In the genomic region with DNA sequence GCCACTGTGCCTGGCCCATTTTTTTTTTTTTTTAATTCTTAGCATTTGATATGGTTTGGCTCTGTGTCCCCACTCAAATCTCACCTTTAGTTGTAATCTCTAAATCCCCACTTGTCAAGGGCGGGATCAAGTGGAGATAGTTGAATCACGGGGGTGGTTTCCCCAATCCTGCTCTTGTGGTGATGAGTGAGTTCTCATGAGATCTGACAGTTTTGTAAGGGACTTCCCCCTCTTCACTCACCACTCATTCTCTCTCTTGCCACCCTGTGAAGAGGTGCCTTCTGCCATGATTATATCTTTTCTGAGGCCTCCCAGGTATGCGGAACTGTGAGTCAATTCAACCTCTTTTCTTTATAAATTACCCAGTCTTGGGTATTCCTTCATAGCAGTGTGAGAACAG, we compare ENCODE assay signal across 1 cellular context.
TF ChIP-seq lines count a peak whose summit lies in the region.

No MANE protein-coding gene starts in this region.

TF ChIP-seq in SK-N-SH treated with all-trans-retinoic acid at 6 μM for 48 hours, 23 proteins besides CTCF, POLR2A, EP300 and RAD21 (continued from another document):
- TF ChIP-seq, protein P1, sequence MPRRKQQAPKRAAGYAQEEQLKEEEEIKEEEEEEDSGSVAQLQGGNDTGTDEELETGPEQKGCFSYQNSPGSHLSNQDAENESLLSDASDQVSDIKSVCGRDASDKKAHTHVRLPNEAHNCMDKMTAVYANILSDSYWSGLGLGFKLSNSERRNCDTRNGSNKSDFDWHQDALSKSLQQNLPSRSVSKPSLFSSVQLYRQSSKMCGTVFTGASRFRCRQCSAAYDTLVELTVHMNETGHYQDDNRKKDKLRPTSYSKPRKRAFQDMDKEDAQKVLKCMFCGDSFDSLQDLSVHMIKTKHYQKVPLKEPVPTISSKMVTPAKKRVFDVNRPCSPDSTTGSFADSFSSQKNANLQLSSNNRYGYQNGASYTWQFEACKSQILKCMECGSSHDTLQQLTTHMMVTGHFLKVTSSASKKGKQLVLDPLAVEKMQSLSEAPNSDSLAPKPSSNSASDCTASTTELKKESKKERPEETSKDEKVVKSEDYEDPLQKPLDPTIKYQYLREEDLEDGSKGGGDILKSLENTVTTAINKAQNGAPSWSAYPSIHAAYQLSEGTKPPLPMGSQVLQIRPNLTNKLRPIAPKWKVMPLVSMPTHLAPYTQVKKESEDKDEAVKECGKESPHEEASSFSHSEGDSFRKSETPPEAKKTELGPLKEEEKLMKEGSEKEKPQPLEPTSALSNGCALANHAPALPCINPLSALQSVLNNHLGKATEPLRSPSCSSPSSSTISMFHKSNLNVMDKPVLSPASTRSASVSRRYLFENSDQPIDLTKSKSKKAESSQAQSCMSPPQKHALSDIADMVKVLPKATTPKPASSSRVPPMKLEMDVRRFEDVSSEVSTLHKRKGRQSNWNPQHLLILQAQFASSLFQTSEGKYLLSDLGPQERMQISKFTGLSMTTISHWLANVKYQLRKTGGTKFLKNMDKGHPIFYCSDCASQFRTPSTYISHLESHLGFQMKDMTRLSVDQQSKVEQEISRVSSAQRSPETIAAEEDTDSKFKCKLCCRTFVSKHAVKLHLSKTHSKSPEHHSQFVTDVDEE (CRISPR knock-in tag; IDR thresholded peaks at IDR 0.05), result no peak
- TF ChIP-seq ZNF70 (CRISPR knock-in tag; IDR thresholded peaks at IDR 0.05), result no peak
- TF ChIP-seq, protein P2, sequence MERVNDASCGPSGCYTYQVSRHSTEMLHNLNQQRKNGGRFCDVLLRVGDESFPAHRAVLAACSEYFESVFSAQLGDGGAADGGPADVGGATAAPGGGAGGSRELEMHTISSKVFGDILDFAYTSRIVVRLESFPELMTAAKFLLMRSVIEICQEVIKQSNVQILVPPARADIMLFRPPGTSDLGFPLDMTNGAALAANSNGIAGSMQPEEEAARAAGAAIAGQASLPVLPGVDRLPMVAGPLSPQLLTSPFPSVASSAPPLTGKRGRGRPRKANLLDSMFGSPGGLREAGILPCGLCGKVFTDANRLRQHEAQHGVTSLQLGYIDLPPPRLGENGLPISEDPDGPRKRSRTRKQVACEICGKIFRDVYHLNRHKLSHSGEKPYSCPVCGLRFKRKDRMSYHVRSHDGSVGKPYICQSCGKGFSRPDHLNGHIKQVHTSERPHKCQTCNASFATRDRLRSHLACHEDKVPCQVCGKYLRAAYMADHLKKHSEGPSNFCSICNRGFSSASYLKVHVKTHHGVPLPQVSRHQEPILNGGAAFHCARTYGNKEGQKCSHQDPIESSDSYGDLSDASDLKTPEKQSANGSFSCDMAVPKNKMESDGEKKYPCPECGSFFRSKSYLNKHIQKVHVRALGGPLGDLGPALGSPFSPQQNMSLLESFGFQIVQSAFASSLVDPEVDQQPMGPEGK (CRISPR knock-in tag; IDR thresholded peaks at IDR 0.05; ENCODE audit: borderline replicate concordance), result no peak
- no peak for TF ChIP-seq ESRRG (CRISPR knock-in tag; IDR thresholded peaks at IDR 0.05)
- TF ChIP-seq ZFP3 (CRISPR knock-in tag; IDR thresholded peaks at IDR 0.05), result no peak
